In the genomic region with DNA sequence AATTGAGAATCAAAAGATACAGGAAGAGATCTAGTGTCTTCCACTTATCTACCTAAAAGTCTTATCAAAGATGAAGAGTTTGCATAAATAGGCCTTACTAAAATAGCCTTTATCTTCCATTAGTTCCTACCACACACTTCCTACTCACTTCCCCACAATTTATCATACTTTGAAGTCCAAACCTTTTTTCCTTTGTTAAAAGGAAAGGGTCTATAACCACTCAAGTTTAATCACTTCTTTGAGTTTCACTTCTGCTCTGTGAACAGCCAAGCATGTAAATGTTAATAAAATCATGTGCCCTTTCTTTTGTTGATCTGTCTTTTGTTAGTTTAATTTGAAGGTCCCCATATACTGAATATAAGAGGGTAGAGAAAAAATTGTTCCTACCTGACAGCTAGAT, we compare ENCODE assay signal across 13 cellular contexts.
DNase-seq lines count a peak whose midpoint lies in the region; ATAC-seq and TF ChIP-seq lines count a peak whose summit lies in the region.
"Had no signal": no experiment of that assay in that cellular context is flagged by ENCODE, and none has a peak within 500 bp of the region (broad histone marks: within the 10 kb centered on the region; RNA-seq: fewer than 3 reads in every experiment).

No MANE protein-coding gene starts in this region.

- H3K36me3 ChIP-seq in OCI-LY3 (replicated peaks; ENCODE audit: low read depth, low read length) (no peaks in the 10 kb centered on the region), tibial nerve (no peaks in the 10 kb centered on the region), mesendoderm (ENCODE audit: control insufficient read depth, insufficient read depth, low read length) (no peaks in the 10 kb centered on the region)
- H3K36me3 ChIP-seq: left ventricle myocardium inferior had no signal

- H2AFZ ChIP-seq in OCI-LY3 (ENCODE audit: low read depth, low read length), result no peak overlapping the region

- no peak overlapping the region for H2BK5ac ChIP-seq in mesendoderm (ENCODE audit: low read length)

- DNase-seq in CD1c-positive myeloid dendritic cell (ENCODE audit: extremely low spot score) (peak; percentile 50), tibial nerve (ENCODE audit: low spot score in 2 of 2) (no peak), HT-29 (ENCODE audit: low spot score) (no peak), mesendoderm (no peak)
- DNase-seq in stimulated activated CD8-positive, alpha-beta memory T cell treated with anti-CD3 and anti-CD28 coated beads, Interleukin-4, amount 100 ng/mL, for 48 hours, result no peak
- DNase-seq: activated CD4-positive, alpha-beta memory T cell treated with anti-CD3 and anti-CD28 coated beads, Interleukin-2, amount 10 ng/mL, durations not matched to agents 7 days and 5 days; amniotic stem cell; left ventricle myocardium inferior; NCI-H446; stimulated activated CD4-positive, alpha-beta T cell treated with anti-CD3 and anti-CD28 coated beads, Interleukin-1b, Interleukin-23, amount 100 ng/mL, for 48 hours had no signal

- no peaks in the 10 kb centered on the region for H3K79me2 ChIP-seq in OCI-LY3 (ENCODE audit: low read length)
- no peaks in the 10 kb centered on the region for H3K79me2 ChIP-seq in mesendoderm (ENCODE audit: control insufficient read depth, insufficient read depth, low read length)

- H4K20me1 ChIP-seq in OCI-LY3 (ENCODE audit: insufficient read depth, low read length), result no peaks in the 10 kb centered on the region

- H3K4ac ChIP-seq in mesendoderm (ENCODE audit: low read depth, low read length), result no peak overlapping the region

- TF ChIP-seq POLR2A in tibial nerve (IDR thresholded peaks at IDR 0.05), result no peak

- no peak overlapping the region for H2BK15ac ChIP-seq in mesendoderm (replicated peaks; ENCODE audit: low read depth)

- H3K56ac ChIP-seq in mesendoderm (ENCODE audit: low read length), result no peak overlapping the region

- H3K9ac ChIP-seq in OCI-LY3 (ENCODE audit: low read length) (no peak overlapping the region), mesendoderm (ENCODE audit: low read length) (no peak overlapping the region)

- no peak overlapping the region for H3K23ac ChIP-seq in mesendoderm (ENCODE audit: low read length)

- TF ChIP-seq EP300 in tibial nerve (IDR thresholded peaks at IDR 0.05), result no peak

- peaks cover 7% of the 10 kb centered on the region; the same call in 1 of the 2 replicates for H3K27me3 ChIP-seq in OCI-LY3 (ENCODE audit: low read depth, low read length)
- no peaks in the 10 kb centered on the region for H3K27me3 ChIP-seq in tibial nerve
- no peaks in the 10 kb centered on the region for H3K27me3 ChIP-seq in mesendoderm (ENCODE audit: insufficient read depth, low read length, poor library complexity)

- ATAC-seq in GM19324 (IDR thresholded peaks at IDR 0.05; ENCODE audit: low FRiP score, unreplicated experiment) (peak; percentile 68), HG03064 (IDR thresholded peaks at IDR 0.05; ENCODE audit: low read depth, unreplicated experiment) (peak; percentile 62)

- H3K27ac ChIP-seq in OCI-LY3 (ENCODE audit: low read length) (no peak overlapping the region), tibial nerve (no peak overlapping the region), mesendoderm (ENCODE audit: low read depth, low read length) (no peak overlapping the region)
- H3K27ac ChIP-seq: left ventricle myocardium inferior had no signal

- H3K4me3 ChIP-seq in OCI-LY3 (ENCODE audit: low read length), result no peak overlapping the region
- no peak overlapping the region for H3K4me3 ChIP-seq in tibial nerve
- no peak overlapping the region for H3K4me3 ChIP-seq in mesendoderm (ENCODE audit: low read length)
- H3K4me3 ChIP-seq: left ventricle myocardium inferior had no signal

- H3K9me3 ChIP-seq in OCI-LY3 (ENCODE audit: insufficient read depth, low read length) (no peaks in the 10 kb centered on the region), tibial nerve (no peaks in the 10 kb centered on the region)
- H3K9me3 ChIP-seq: left ventricle myocardium inferior had no signal

- no peak overlapping the region for H2BK120ac ChIP-seq in mesendoderm (ENCODE audit: low read depth, low read length)

- TF ChIP-seq CTCF in OCI-LY3 (IDR thresholded peaks at IDR 0.05; ENCODE audit: low read depth, low read length) (no peak), tibial nerve (IDR thresholded peaks at IDR 0.05) (no peak)

- no peak overlapping the region for H3K18ac ChIP-seq in mesendoderm (ENCODE audit: low read length)

- no peak overlapping the region for H4K5ac ChIP-seq in mesendoderm (ENCODE audit: low read length)

- H3K4me1 ChIP-seq in OCI-LY3 (ENCODE audit: low read length) (peaks cover 11% of the 10 kb centered on the region), tibial nerve (no peaks in the 10 kb centered on the region), mesendoderm (ENCODE audit: control insufficient read depth, low read depth, low read length) (no peaks in the 10 kb centered on the region)

- no peak overlapping the region for H4K8ac ChIP-seq in mesendoderm (ENCODE audit: low read depth, low read length)

- no peak overlapping the region for H2AK5ac ChIP-seq in mesendoderm (ENCODE audit: low read length)

- H3K4me2 ChIP-seq in OCI-LY3 (ENCODE audit: low read length), result peak overlapping the region; percentile 34
- H3K4me2 ChIP-seq in mesendoderm (ENCODE audit: low read length), result no peak overlapping the region

- H3K79me1 ChIP-seq in mesendoderm (ENCODE audit: low read length), result no peaks in the 10 kb centered on the region
